Comparison of ENCODE assay signal across 9 cellular contexts in the genomic region with DNA sequence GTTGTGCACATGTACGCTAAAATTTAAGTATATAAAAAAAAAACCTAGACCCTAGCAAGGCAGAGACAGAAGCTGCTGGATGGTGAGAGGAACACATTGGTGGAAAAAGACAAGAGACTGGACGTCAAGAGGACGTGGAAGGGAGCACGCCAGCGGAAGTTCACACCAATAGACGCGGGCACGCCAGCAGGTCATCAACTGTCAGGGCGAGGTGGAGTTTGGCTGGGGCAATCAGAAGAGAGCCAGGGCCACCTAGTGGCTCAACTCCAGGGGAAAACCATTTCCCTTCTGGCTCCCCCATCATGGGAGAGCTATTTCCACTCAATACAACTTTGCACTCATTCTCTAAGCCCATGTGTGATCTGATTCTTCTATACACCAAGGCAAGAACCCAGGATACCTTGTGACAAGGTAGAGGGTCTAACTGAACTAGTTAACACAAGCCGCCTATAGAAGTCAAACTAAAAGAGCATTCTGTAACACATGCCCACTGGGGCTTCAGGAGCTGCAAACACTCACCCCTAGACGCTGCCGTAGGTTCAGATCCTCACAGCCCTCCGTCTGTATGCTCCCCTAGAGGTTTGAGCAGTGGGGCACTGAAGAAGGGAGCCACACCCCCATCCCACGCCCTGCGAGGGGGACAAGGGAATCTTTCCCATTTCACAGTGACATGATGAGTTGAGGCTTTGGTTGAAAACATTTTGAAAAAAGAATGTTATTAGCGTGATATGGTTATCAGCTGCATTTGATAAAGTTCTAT.
DNase-seq lines count a peak whose midpoint lies in the region; ATAC-seq and TF ChIP-seq lines count a peak whose summit lies in the region.
"Had no signal": no experiment of that assay in that cellular context is flagged by ENCODE, and none has a peak within 500 bp of the region (broad histone marks: within the 10 kb centered on the region; RNA-seq: fewer than 3 reads in every experiment).

No MANE protein-coding gene starts in this region.

- H3K27ac ChIP-seq in heart right ventricle (no peak overlapping the region), transverse colon (no peak overlapping the region), coronary artery (no peak overlapping the region)
- H3K27ac ChIP-seq: esophagus muscularis mucosa had no signal

- no peaks in the 10 kb centered on the region for H3K36me3 ChIP-seq in heart right ventricle
- no peaks in the 10 kb centered on the region for H3K36me3 ChIP-seq in transverse colon
- H3K36me3 ChIP-seq: esophagus muscularis mucosa had no signal

- peak in 1 of 2 donors; percentile 3 for DNase-seq in heart right ventricle
- DNase-seq in cardiac septum (ENCODE audit: low spot score): no peak
- peak; percentile 49 for DNase-seq in NCI-H2107 treated with DMSO at 0.1 percent for 48 hours (lab: John Stamatoyannopoulos, UW; ENCODE audit: unreplicated experiment)
- DNase-seq in epithelial cell of proximal tubule (ENCODE audit: low read depth): no peak
- DNase-seq in transverse colon: peak; percentile 9
- DNase-seq in coronary artery (ENCODE audit: low spot score): no peak
- no peak for DNase-seq in DMS79 treated with DMSO at 0.1 percent for 48 hours (lab: John Stamatoyannopoulos, UW)
- DNase-seq in activated naive CD4-positive, alpha-beta T cell treated with anti-CD3 and anti-CD28 coated beads, Interleukin-2, amount 50 U/mL, for 16 hours: no peak

- H3K9me3 ChIP-seq in heart right ventricle (no peaks in the 10 kb centered on the region), transverse colon (no peaks in the 10 kb centered on the region)
- H3K9me3 ChIP-seq: esophagus muscularis mucosa had no signal

- intact Hi-C loops in heart right ventricle (cut with DNase I): no loop called here
- intact Hi-C loops in cardiac septum (cut with DNase I): no loop called here
- intact Hi-C loops in transverse colon (cut with DNase I; ENCODE audit: low total_unique reads): no loop called here

- no peak for ATAC-seq in heart right ventricle

- TF ChIP-seq POLR2A in transverse colon (IDR thresholded peaks at IDR 0.05): no peak

- H3K27me3 ChIP-seq in heart right ventricle: peaks cover 0 to 4% (median 0%) of the 10 kb centered on the region in 7 donors
- H3K27me3 ChIP-seq in transverse colon: no peaks in the 10 kb centered on the region
- H3K27me3 ChIP-seq: esophagus muscularis mucosa had no signal

- 65 to 74% methylated on average over 16 of the region's 16 CpGs for WGBS in heart right ventricle, 2 donors
- WGBS in transverse colon (ENCODE audit: low coverage in 1 of 2), 2 donors: 48 to 68% methylated on average over 4 to 16 of the region's 16 CpGs

- H3K4me3 ChIP-seq in heart right ventricle (no peak overlapping the region), epithelial cell of proximal tubule (ENCODE audit: low read depth, low read length) (no peak overlapping the region), transverse colon (no peak overlapping the region), coronary artery (no peak overlapping the region)
- H3K4me3 ChIP-seq: esophagus muscularis mucosa had no signal

- in situ Hi-C loops in transverse colon (cut with MboI; ENCODE audit: low pct_ligation_motif_present in 1 of 4, low pct_unique_long_range_greater_than_20kb in 1 of 4, low sequenced_read_pairs in 3 of 4): no loop called here

- TF ChIP-seq CTCF in heart right ventricle (IDR thresholded peaks at IDR 0.05): peak in 5 of 9 donors; percentile 11 to 31 (median 21)
- peak; percentile 67 for TF ChIP-seq CTCF in epithelial cell of proximal tubule (conservative IDR thresholded peaks at IDR 0.05; ENCODE audit: low read depth, low read length)
- peak in 3 of 5 experiments; percentile 17 to 21 (median 18) for TF ChIP-seq CTCF in transverse colon (IDR thresholded peaks at IDR 0.05)
- TF ChIP-seq CTCF in coronary artery (IDR thresholded peaks at IDR 0.05): no peak

- TF ChIP-seq EP300 in transverse colon (IDR thresholded peaks at IDR 0.05; ENCODE audit: low read depth): no peak

- no peaks in the 10 kb centered on the region for H3K4me1 ChIP-seq in heart right ventricle
- peaks cover 0 to 5% (median 0%) of the 10 kb centered on the region in 4 donors for H3K4me1 ChIP-seq in transverse colon

Comparison
In these comparisons a context has a peak if more than half of its experiments do, and no peak if none do; other contexts are left out.
1. DNase-seq: peak in NCI-H2107 treated with DMSO at 0.1 percent for 48 hours (single experiment) and transverse colon (single experiment); none in cardiac septum (single experiment), epithelial cell of proximal tubule (single experiment), coronary artery (single experiment), DMS79 treated with DMSO at 0.1 percent for 48 hours (single experiment) and activated naive CD4-positive, alpha-beta T cell treated with anti-CD3 and anti-CD28 coated beads, Interleukin-2, amount 50 U/mL, for 16 hours (single experiment).